ENCODE assay signal across 8 cellular contexts in genomic region chr6:118933855-118934460, GRCh38. TPM values are rescaled to one million over a fixed set of nuclear protein-coding genes. Genes with fewer than 3 reads are reported as not detected.
A peak's percentile ranks its signal among the peaks of the same experiment; 100 is the strongest.
DNase-seq lines count a peak whose midpoint lies in the region; ATAC-seq and TF ChIP-seq lines count a peak whose summit lies in the region.

No MANE protein-coding gene starts in this region.

- H3K9me3 Mint-ChIP-seq in MCF 10A (ENCODE audit: unreplicated experiment) = no peaks in the 10 kb centered on the region
- peaks cover 0 to 6% (median 2%) of the 10 kb centered on the region in 11 donors for H3K9me3 Mint-ChIP-seq in naive thymus-derived CD4-positive, alpha-beta T cell

- POLR2A ChIA-PET in SK-N-SH (lab: Yijun Ruan, JAX) = interaction anchor here (1.6 kb wide), 1 partner anchor 39 kb away, joined by 8 read pairs; the partner anchor contains the start of gene ASF1A
- POLR2A ChIA-PET in MCF 10A (lab: Yijun Ruan, JAX) = interaction anchor here (0.6 to 2.5 kb wide), 12 partner anchors 10 to 417 kb away, joined by 3 to 35 read pairs (median 4); partner anchors contain the start of gene ASF1A
- POLR2A ChIA-PET in naive thymus-derived CD4-positive, alpha-beta T cell (lab: Charles Lee) = interaction anchor here (0.6 to 3.3 kb wide), 8 partner anchors 40 to 415 kb away, joined by 3 to 55 read pairs (median 3); partner anchors contain the start of genes ASF1A and FAM184A

- no peaks in the 10 kb centered on the region for H3K27me3 Mint-ChIP-seq in MCF 10A (ENCODE audit: insufficient read depth, unreplicated experiment)
- no peaks in the 10 kb centered on the region for H3K27me3 Mint-ChIP-seq in naive thymus-derived CD4-positive, alpha-beta T cell

- no peak for DNase-seq in SK-N-SH
- DNase-seq in MCF 10A (ENCODE audit: unreplicated experiment) = peak; percentile 0
- DNase-seq in naive thymus-derived CD4-positive, alpha-beta T cell = no peak
- no peak for DNase-seq in SIG-M5 (lab: John Stamatoyannopoulos, UW)
- DNase-seq in putamen (ENCODE audit: low spot score) = no peak
- DNase-seq in effector CD8-positive, alpha-beta T cell (lab: John Stamatoyannopoulos, UW) = no peak

- intact Hi-C loops in MCF 10A (cut with micrococcal nuclease) = no loop called here
- intact Hi-C loops in naive thymus-derived CD4-positive, alpha-beta T cell (cut with micrococcal nuclease) = loop anchor here (1.0 to 10.0 kb wide), 9 partner anchors 40 to 1449 kb away; partner anchors contain the start of genes ASF1A (in 1 of the 2), CEP85L (in 1 of the 2), DCBLD1 (in 1 of the 2) and FAM184A (in 1 of the 2)

- H3K4me3 Mint-ChIP-seq in MCF 10A (ENCODE audit: unreplicated experiment) = peak overlapping the region; percentile 85
- H3K4me3 Mint-ChIP-seq in naive thymus-derived CD4-positive, alpha-beta T cell = peak overlapping the region; percentile 86 to 96 (median 91)

- H3K4me3 ChIP-seq in SK-N-SH (ENCODE audit: low read depth in 2 of 2, low read length in 1 of 2) = peak overlapping the region; percentile 94 to 100
- H3K4me3 ChIP-seq in naive thymus-derived CD4-positive, alpha-beta T cell (ENCODE audit: low read length) = peak overlapping the region; percentile 98

- WGBS in SK-N-SH (ENCODE audit: low lambda C conversion rate) = 19% methylated on average over 8 of the region's 8 CpGs

- BruUV-seq in MCF 10A (replicated peaks; lab: Mats Ljungman, UMichigan) = TSS peak; percentile 32

- no peaks in the 10 kb centered on the region for H3K9me2 ChIP-seq in SK-N-SH

- no peak for TF ChIP-seq EP300 in SK-N-SH (IDR thresholded peaks at IDR 0.05; ENCODE audit: borderline replicate concordance in 1 of 2, low read depth in 1 of 2, low read length in 1 of 2)

- no peak for TF ChIP-seq RAD21 in SK-N-SH (IDR thresholded peaks at IDR 0.05; ENCODE audit: low read length)

- H3K27me3 ChIP-seq in SK-N-SH (ENCODE audit: insufficient read depth) = no peaks in the 10 kb centered on the region
- no peaks in the 10 kb centered on the region for H3K27me3 ChIP-seq in naive thymus-derived CD4-positive, alpha-beta T cell (ENCODE audit: control insufficient read depth in 2 of 2, insufficient read depth in 2 of 2, low read length in 2 of 2)

- no peak for ATAC-seq in SK-N-SH treated with all-trans-retinoic acid at 6 μM for 48 hours
- ATAC-seq in HG03159 (IDR thresholded peaks at IDR 0.05; ENCODE audit: unreplicated experiment) = peak; percentile 1
- ATAC-seq in naive thymus-derived CD4-positive, alpha-beta T cell = no peak

- H3F3A ChIP-seq in SK-N-SH (replicated peaks; ENCODE audit: insufficient read depth) = peaks cover 11% of the 10 kb centered on the region

- no peaks in the 10 kb centered on the region; the same call in none of the 2 replicates for H3K79me2 ChIP-seq in SK-N-SH (ENCODE audit: insufficient read depth)

- H3K4me1 Mint-ChIP-seq in MCF 10A (ENCODE audit: insufficient read depth, unreplicated experiment) = peaks cover 23% of the 10 kb centered on the region
- H3K4me1 Mint-ChIP-seq in naive thymus-derived CD4-positive, alpha-beta T cell = peaks cover 22 to 49% (median 41%) of the 10 kb centered on the region in 7 donors

- H3K36me3 Mint-ChIP-seq in MCF 10A (ENCODE audit: insufficient read depth, unreplicated experiment) = peaks cover 17% of the 10 kb centered on the region
- peaks cover 0 to 34% (median 28%) of the 10 kb centered on the region in 5 donors for H3K36me3 Mint-ChIP-seq in naive thymus-derived CD4-positive, alpha-beta T cell

- no peak overlapping the region for H3K9ac ChIP-seq in SK-N-SH

- H3K9me3 ChIP-seq in SK-N-SH = no peaks in the 10 kb centered on the region
- no peaks in the 10 kb centered on the region for H3K9me3 ChIP-seq in naive thymus-derived CD4-positive, alpha-beta T cell (ENCODE audit: control insufficient read depth in 2 of 3, low read length in 3 of 3)

- H3K36me3 ChIP-seq in SK-N-SH (replicated peaks in 1 of 2; ENCODE audit: control insufficient read depth in 1 of 2, insufficient read depth in 2 of 2, low read length in 1 of 2) = peaks cover 6 to 21% of the 10 kb centered on the region in 2 experiments
- peaks cover 0 to 17% (median 0%) of the 10 kb centered on the region in 3 experiments for H3K36me3 ChIP-seq in naive thymus-derived CD4-positive, alpha-beta T cell (ENCODE audit: control insufficient read depth in 2 of 3, insufficient read depth in 3 of 3, low read length in 3 of 3)

- H3K27ac Mint-ChIP-seq in MCF 10A (ENCODE audit: low read depth, unreplicated experiment) = no peak overlapping the region
- peak overlapping the region; percentile 77 to 95 (median 89) for H3K27ac Mint-ChIP-seq in naive thymus-derived CD4-positive, alpha-beta T cell

- CTCF ChIA-PET in SK-N-SH (lab: Yijun Ruan, JAX) = interaction anchor here (0.6 to 1.0 kb wide), 4 partner anchors 134 to 947 kb away, joined by 3 read pairs; no protein-coding TSS in a partner anchor
- CTCF ChIA-PET in MCF 10A (lab: Yijun Ruan, JAX) = interaction anchor here (0.7 to 1.2 kb wide), 3 partner anchors 21 to 1554 kb away, joined by 3 to 4 read pairs (median 3); no protein-coding TSS in a partner anchor
- CTCF ChIA-PET in naive thymus-derived CD4-positive, alpha-beta T cell (lab: Charles Lee) = interaction anchor here (0.6 kb wide), 1 partner anchor 19 kb away, joined by 3 read pairs; no protein-coding TSS in a partner anchor

- peak overlapping the region; percentile 100 for H2AFZ ChIP-seq in SK-N-SH (ENCODE audit: low read depth)

- H3K4me2 ChIP-seq in SK-N-SH = peak overlapping the region; percentile 98

- H3K27ac ChIP-seq in SK-N-SH (ENCODE audit: low read depth in 2 of 2, low read length in 1 of 2) = peak overlapping the region in 1 of 2 experiments; percentile 31; a peak in 1 of 4 replicates
- H3K27ac ChIP-seq in naive thymus-derived CD4-positive, alpha-beta T cell (ENCODE audit: low read depth, low read length) = peak overlapping the region; percentile 95

- TF ChIP-seq CTCF in SK-N-SH (IDR thresholded peaks at IDR 0.05) = no peak
- TF ChIP-seq CTCF in MCF 10A (IDR thresholded peaks at IDR 0.05; ENCODE audit: unreplicated experiment) = no peak

- no peaks in the 10 kb centered on the region for H4K20me1 ChIP-seq in SK-N-SH (ENCODE audit: insufficient read depth)

- H3K4me1 ChIP-seq in SK-N-SH (ENCODE audit: control insufficient read depth in 1 of 2, insufficient read depth in 2 of 2, low read depth in 1 of 2, low read length in 1 of 2) = peaks cover 0 to 3% of the 10 kb centered on the region in 2 experiments; a peak in 1 of 4 replicates
- H3K4me1 ChIP-seq in naive thymus-derived CD4-positive, alpha-beta T cell (ENCODE audit: control insufficient read depth in 2 of 2, insufficient read depth in 2 of 2, low read length in 2 of 2) = peaks cover 4 to 8% of the 10 kb centered on the region in 2 donors

TF ChIP-seq in SK-N-SH, 30 proteins besides CTCF, POLR2A, EP300 and RAD21 (continues in another document):
- no peak for TF ChIP-seq SIN3A (IDR thresholded peaks at IDR 0.05; ENCODE audit: borderline replicate concordance, low read depth, low read length)
- no peak for TF ChIP-seq MXI1 (IDR thresholded peaks at IDR 0.05; ENCODE audit: low read depth, low read length)
- TF ChIP-seq ELF1 (IDR thresholded peaks at IDR 0.05) = no peak
- no peak for TF ChIP-seq NRF1 (IDR thresholded peaks at IDR 0.05; ENCODE audit: low read depth, low read length)
- TF ChIP-seq CHD2 (IDR thresholded peaks at IDR 0.05; ENCODE audit: low read length, partially characterized antibody) = no peak
- no peak for TF ChIP-seq FOXJ3 (CRISPR knock-in tag; IDR thresholded peaks at IDR 0.05)
- no peak for TF ChIP-seq RFX5 (IDR thresholded peaks at IDR 0.05; ENCODE audit: low read length)
- TF ChIP-seq EZH2phosphoT487 (IDR thresholded peaks at IDR 0.05; ENCODE audit: borderline replicate concordance, low read depth) = no peak
- no peak for TF ChIP-seq TEAD4 (IDR thresholded peaks at IDR 0.05; ENCODE audit: borderline replicate concordance, insufficient read depth)
- TF ChIP-seq FOXM1 (IDR thresholded peaks at IDR 0.05; ENCODE audit: low read depth) = no peak

TF ChIP-seq in SK-N-SH treated with all-trans-retinoic acid at 6 μM for 48 hours, 23 proteins besides CTCF, POLR2A, EP300 and RAD21 (continues in another document):
- TF ChIP-seq CSDC2 (CRISPR knock-in tag; IDR thresholded peaks at IDR 0.05) (no peak), OSR1 (CRISPR knock-in tag; IDR thresholded peaks at IDR 0.05) (no peak), PATZ1 (CRISPR knock-in tag; IDR thresholded peaks at IDR 0.05; ENCODE audit: borderline replicate concordance) (no peak), ARNTL (CRISPR knock-in tag; IDR thresholded peaks at IDR 0.05; ENCODE audit: borderline replicate concordance, low read depth) (no peak)

RNA-seq across cellular contexts. Expression of gene MCM9, which starts 1.0 kb away (rescaled TPM):
- polyA plus RNA-seq in SK-N-SH (2012; rRNA removed) = 1.7 and 2.9 TPM in 2 replicates
- 2.3 and 2.4 TPM in 2 replicates for polyA plus RNA-seq in SK-N-SH (2012; cell fraction: cytosol; rRNA removed)
- 5.2 and 8.3 TPM in 2 replicates for polyA plus RNA-seq in SK-N-SH (2012; cell fraction: nucleus; rRNA removed)
- total RNA-seq in MCF 10A (2022) = 13.0 and 14.7 TPM in 2 replicates
- 10 to 100 TPM; 21.8 to 33.7 (median 31.1) TPM for total RNA-seq in naive thymus-derived CD4-positive, alpha-beta T cell
- polyA plus RNA-seq in naive thymus-derived CD4-positive, alpha-beta T cell = 10 to 100 TPM; 12.1 to 16.0 TPM

RNA-seq across cellular contexts. Expression of gene ASF1A, which starts 40.0 kb away (rescaled TPM):
- 5.2 and 5.4 TPM in 2 replicates for polyA plus RNA-seq in SK-N-SH (2012; rRNA removed)
- 7.6 and 9.1 TPM in 2 replicates for polyA plus RNA-seq in SK-N-SH (2012; cell fraction: cytosol; rRNA removed)
- polyA plus RNA-seq in SK-N-SH (2012; cell fraction: nucleus; rRNA removed) = 1.8 and 4.1 TPM in 2 replicates
- total RNA-seq in MCF 10A (2022) = 30.4 and 36.4 TPM in 2 replicates
- total RNA-seq in naive thymus-derived CD4-positive, alpha-beta T cell = 10 to 100 TPM; 16.5 to 63.9 (median 35.7) TPM
- 10 to 100 TPM; 48.5 to 56.5 TPM for polyA plus RNA-seq in naive thymus-derived CD4-positive, alpha-beta T cell
